ENCODE assay signal across 26 cellular contexts in the genomic region with DNA sequence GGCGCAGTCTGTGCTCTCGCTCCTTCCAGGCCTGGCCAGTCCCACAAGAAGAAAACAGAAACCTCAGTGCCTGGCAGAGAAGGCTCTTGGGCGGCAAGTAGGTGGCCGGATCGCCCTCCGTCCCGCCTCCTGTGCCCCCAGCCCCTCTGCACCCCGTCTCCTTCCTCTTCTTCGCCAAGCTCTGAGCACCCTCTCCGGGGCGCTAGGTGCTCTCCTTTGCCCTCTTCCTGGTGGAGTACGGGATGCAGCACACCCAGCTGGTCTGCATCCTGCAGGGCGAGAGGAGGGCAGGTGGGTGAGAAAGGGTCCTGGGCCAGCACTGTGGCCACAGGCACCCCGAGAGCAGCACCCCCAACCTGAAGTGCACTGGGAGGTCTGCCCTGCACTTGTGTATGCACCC. TPM values are rescaled to one million over a fixed set of nuclear protein-coding genes. Genes with fewer than 3 reads are reported as not detected.
DNase-seq lines count a peak whose midpoint lies in the region; ATAC-seq, FAIRE-seq and TF ChIP-seq lines count a peak whose summit lies in the region.
"Had no signal": no experiment of that assay in that cellular context is flagged by ENCODE, and none has a peak within 500 bp of the region (broad histone marks: within the 10 kb centered on the region; RNA-seq: fewer than 3 reads in every experiment).

No MANE protein-coding gene starts in this region.

- H3K9me3 ChIP-seq in kidney (ENCODE audit: control insufficient read depth in 1 of 2, low read length in 2 of 2) (peaks cover 0 to 11% of the 10 kb centered on the region in 2 donors), aorta (ENCODE audit: control insufficient read depth, low read length) (no peaks in the 10 kb centered on the region), colonic mucosa (no peaks in the 10 kb centered on the region)

- no peaks in the 10 kb centered on the region for H3K27me3 ChIP-seq in aorta (ENCODE audit: control insufficient read depth in 1 of 2, insufficient read depth in 2 of 2, low read length in 1 of 2)
- no peaks in the 10 kb centered on the region for H3K27me3 ChIP-seq in colonic mucosa
- H3K27me3 ChIP-seq: BLaER1 treated with 17β-estradiol and CSF1 and Interleukin-3, amounts not matched to agents 10 nM and 100 nM had no signal

- H3K27ac ChIP-seq in kidney (ENCODE audit: low read depth in 2 of 2, low read length in 2 of 2) (no peak overlapping the region), aorta (ENCODE audit: low read depth in 1 of 2, low read length in 2 of 2) (no peak overlapping the region), colonic mucosa (no peak overlapping the region)
- H3K27ac ChIP-seq: A549; BLaER1 treated with 17β-estradiol and CSF1 and Interleukin-3, amounts not matched to agents 10 nM and 100 nM; RWPE1; SK-N-MC had no signal

- H3K9ac ChIP-seq in kidney (ENCODE audit: low read length in 2 of 2) (no peak overlapping the region), colonic mucosa (ENCODE audit: low read depth in 2 of 2, low read length in 2 of 2) (no peak overlapping the region)
- H3K9ac ChIP-seq: BLaER1 treated with 17β-estradiol and CSF1 and Interleukin-3, amounts not matched to agents 10 nM and 100 nM had no signal

- no peak overlapping the region for H3K4me3 Mint-ChIP-seq in activated T-helper 17 cell treated with anti-CD3 and anti-CD28 coated beads, Interleukin-2, amount 50 U/mL, for 72 hours

- peak; percentile 12 for DNase-seq in left ventricle myocardium superior
- no peak for DNase-seq in left cardiac atrium
- DNase-seq in kidney, result peak; percentile 50
- DNase-seq in aorta, result peak; percentile 14 to 65
- DNase-seq in iPS-NIHi7 (ENCODE audit: extremely low spot score), result no peak
- DNase-seq in colonic mucosa, result no peak
- DNase-seq: AML-193; CD4-positive, alpha-beta memory T cell; COR-L47; DMS53; HCEC 1CT; IMR-90; KG1; MM.1S; NCI-H2029; NCI-H446 treated with DMSO at 0.1 percent for 48 hours; SIG-M5 had no signal

- FAIRE-seq in kidney (lab: Jason Lieb, UNC), result no peak
- FAIRE-seq: A549, GM18507, H1 had no signal

- WGBS in aorta, 2 donors, result 92 to 94% methylated on average over 14 of the region's 14 CpGs

- H3K4me1 ChIP-seq in kidney (ENCODE audit: control insufficient read depth in 1 of 2, insufficient read depth in 1 of 2, low read depth in 1 of 2, low read length in 2 of 2), result no peaks in the 10 kb centered on the region
- H3K4me1 ChIP-seq in aorta (ENCODE audit: control insufficient read depth in 1 of 2, insufficient read depth in 2 of 2, low read length in 2 of 2), result no peaks in the 10 kb centered on the region
- no peaks in the 10 kb centered on the region for H3K4me1 ChIP-seq in colonic mucosa
- H3K4me1 ChIP-seq: A549 had no signal

- TF ChIP-seq CTCF in kidney (IDR thresholded peaks at IDR 0.05; ENCODE audit: borderline replicate concordance, extremely low read depth, insufficient read depth), result no peak
- TF ChIP-seq CTCF in colonic mucosa (IDR thresholded peaks at IDR 0.05), result no peak

- no peak overlapping the region for H3K4me3 ChIP-seq in kidney (ENCODE audit: low read length in 2 of 2)
- H3K4me3 ChIP-seq in aorta (ENCODE audit: low read length in 2 of 2), result no peak overlapping the region
- no peak overlapping the region for H3K4me3 ChIP-seq in colonic mucosa
- H3K4me3 ChIP-seq: A549; BLaER1 treated with 17β-estradiol and CSF1 and Interleukin-3, amounts not matched to agents 10 nM and 100 nM; SK-N-MC had no signal

- peaks cover 29% of the 10 kb centered on the region for H3K36me3 Mint-ChIP-seq in activated T-helper 17 cell treated with anti-CD3 and anti-CD28 coated beads, Interleukin-2, amount 50 U/mL, for 72 hours (ENCODE audit: low read depth)

- peak overlapping the region; percentile 31 for H3K27ac Mint-ChIP-seq in activated T-helper 17 cell treated with anti-CD3 and anti-CD28 coated beads, Interleukin-2, amount 50 U/mL, for 72 hours

- H3K27me3 Mint-ChIP-seq in activated T-helper 17 cell treated with anti-CD3 and anti-CD28 coated beads, Interleukin-2, amount 50 U/mL, for 72 hours, result no peaks in the 10 kb centered on the region
- H3K27me3 Mint-ChIP-seq: CD4-positive, alpha-beta memory T cell had no signal

- intact Hi-C loops in left ventricle myocardium superior (cut with micrococcal nuclease), result no loop called here
- intact Hi-C loops in left cardiac atrium (cut with DNase I), result no loop called here
- intact Hi-C loops in kidney (cut with DNase I), result no loop called here
- intact Hi-C loops in aorta (cut with DNase I), result no loop called here
- intact Hi-C loops in colonic mucosa (cut with DNase I), result no loop called here

- ATAC-seq in left ventricle myocardium superior, result no peak
- no peak for ATAC-seq in left cardiac atrium
- no peak for ATAC-seq in activated T-helper 17 cell treated with anti-CD3 and anti-CD28 coated beads, Interleukin-2, amount 50 U/mL, for 72 hours (replicated peaks)
- peak; percentile 21 for ATAC-seq in aorta (ENCODE audit: low FRiP score)
- ATAC-seq: A549 had no signal

- H3K36me3 ChIP-seq in kidney (ENCODE audit: control insufficient read depth in 1 of 2, insufficient read depth in 2 of 2, low read length in 2 of 2), result no peaks in the 10 kb centered on the region
- H3K36me3 ChIP-seq in aorta (ENCODE audit: control insufficient read depth in 1 of 2, insufficient read depth in 2 of 2, low read length in 1 of 2), result no peaks in the 10 kb centered on the region
- H3K36me3 ChIP-seq in colonic mucosa, result no peaks in the 10 kb centered on the region

- H3K9me3 Mint-ChIP-seq in activated T-helper 17 cell treated with anti-CD3 and anti-CD28 coated beads, Interleukin-2, amount 50 U/mL, for 72 hours, result peaks cover 3% of the 10 kb centered on the region

- H3K4me1 Mint-ChIP-seq in activated T-helper 17 cell treated with anti-CD3 and anti-CD28 coated beads, Interleukin-2, amount 50 U/mL, for 72 hours, result peaks cover 15% of the 10 kb centered on the region

RNA-seq across cellular contexts. Expression of a gene that starts 17.3 kb away (rescaled TPM):
- total RNA-seq in left ventricle myocardium superior (0.37 TPM), left cardiac atrium (1 to 10 TPM in 1 of 2 donors, under 1 TPM in 1; 0.65 to 1.4 TPM), kidney (1.1 TPM), aorta (1 to 10 TPM; 2.1 to 3.5 TPM), colonic mucosa (under 1 TPM; 0.24 to 0.44 TPM)
- 1 to 10 TPM; 1.3 to 3.9 TPM for total RNA-seq in activated T-helper 17 cell treated with anti-CD3 and anti-CD28 coated beads, Interleukin-2, amount 50 U/mL, for 72 hours
- polyA plus RNA-seq in kidney (ENCODE audit: insufficient read depth, low read depth, low replicate concordance) (not detected), aorta (under 1 TPM; 0.13 to 0.43 TPM)
- total RNA-seq: Daoy, G401 had no signal

Comparison
In these comparisons a context has a peak if more than half of its experiments do, and no peak if none do; other contexts are left out.
1. DNase-seq: peak in left ventricle myocardium superior (single experiment), kidney (single experiment) and aorta (2 of 2); none in left cardiac atrium (single experiment), iPS-NIHi7 (single experiment) and colonic mucosa (single experiment).